ENCODE assay signal across 8 cellular contexts in genomic region chr17:64306850-64307463, GRCh38. TPM values are rescaled to one million over a fixed set of nuclear protein-coding genes. Genes with fewer than 3 reads are reported as not detected.
DNase-seq lines count a peak whose midpoint lies in the region; ATAC-seq and TF ChIP-seq lines count a peak whose summit lies in the region.

No MANE protein-coding gene starts in this region.

- no peak overlapping the region for H3K27ac Mint-ChIP-seq in activated CD8-positive, alpha-beta T cell treated with anti-CD3 and anti-CD28 coated beads, Interleukin-2, amount 10 ng/mL, durations not matched to agents 7 days and 5 days
- peak overlapping the region in 1 of 6 donors; percentile 59 for H3K27ac Mint-ChIP-seq in naive B cell
- no peak overlapping the region for H3K27ac Mint-ChIP-seq in stimulated activated effector memory CD8-positive, alpha-beta T cell treated with anti-CD3 and anti-CD28 coated beads, Interleukin-12 subunit alpha, Interleukin-12 subunit beta, amount 100 ng/mL, for 72 hours

- peak; percentile 87 for ATAC-seq in activated CD8-positive, alpha-beta T cell treated with anti-CD3 and anti-CD28 coated beads, Interleukin-2, amount 10 ng/mL, durations not matched to agents 7 days and 5 days
- ATAC-seq in naive B cell (ENCODE audit: low read depth in 2 of 2), result peak; percentile 46 to 60
- ATAC-seq in stimulated activated effector memory CD8-positive, alpha-beta T cell treated with anti-CD3 and anti-CD28 coated beads, Interleukin-12 subunit alpha, Interleukin-12 subunit beta, amount 100 ng/mL, for 72 hours, result no peak
- no peak for ATAC-seq in GM21390 (IDR thresholded peaks at IDR 0.05; ENCODE audit: unreplicated experiment)

- POLR2A ChIA-PET in activated CD8-positive, alpha-beta T cell treated with anti-CD3 and anti-CD28 coated beads, Interleukin-2, amount 10 ng/mL, durations not matched to agents 7 days and 5 days (lab: Charles Lee), result no interaction called here

- CTCF ChIA-PET in activated CD8-positive, alpha-beta T cell treated with anti-CD3 and anti-CD28 coated beads, Interleukin-2, amount 10 ng/mL, durations not matched to agents 7 days and 5 days (lab: Charles Lee), result interaction anchor here (0.6 to 6.2 kb wide), 9 partner anchors 10 to 190 kb away, joined by 3 to 92 read pairs (median 4); partner anchors contain the start of gene POLG2

- H3K4me3 Mint-ChIP-seq in activated CD8-positive, alpha-beta T cell treated with anti-CD3 and anti-CD28 coated beads, Interleukin-2, amount 10 ng/mL, durations not matched to agents 7 days and 5 days, result no peak overlapping the region
- no peak overlapping the region for H3K4me3 Mint-ChIP-seq in naive B cell
- H3K4me3 Mint-ChIP-seq in stimulated activated effector memory CD8-positive, alpha-beta T cell treated with anti-CD3 and anti-CD28 coated beads, Interleukin-12 subunit alpha, Interleukin-12 subunit beta, amount 100 ng/mL, for 72 hours, result no peak overlapping the region

- H3K36me3 Mint-ChIP-seq in activated CD8-positive, alpha-beta T cell treated with anti-CD3 and anti-CD28 coated beads, Interleukin-2, amount 10 ng/mL, durations not matched to agents 7 days and 5 days (ENCODE audit: low read depth), result no peaks in the 10 kb centered on the region
- H3K36me3 Mint-ChIP-seq in naive B cell, result no peaks in the 10 kb centered on the region
- H3K36me3 Mint-ChIP-seq in stimulated activated effector memory CD8-positive, alpha-beta T cell treated with anti-CD3 and anti-CD28 coated beads, Interleukin-12 subunit alpha, Interleukin-12 subunit beta, amount 100 ng/mL, for 72 hours, result no peaks in the 10 kb centered on the region

- peak; percentile 85 for TF ChIP-seq CTCF in epithelial cell of esophagus (IDR thresholded peaks at IDR 0.05; ENCODE audit: insufficient read depth, low read depth, low read length, missing control alignments)

- no peak overlapping the region for H3K4me3 ChIP-seq in epithelial cell of esophagus (ENCODE audit: low read length)

- H3K9me3 Mint-ChIP-seq in activated CD8-positive, alpha-beta T cell treated with anti-CD3 and anti-CD28 coated beads, Interleukin-2, amount 10 ng/mL, durations not matched to agents 7 days and 5 days (ENCODE audit: insufficient read depth), result no peaks in the 10 kb centered on the region
- H3K9me3 Mint-ChIP-seq in naive B cell, result no peaks in the 10 kb centered on the region
- H3K9me3 Mint-ChIP-seq in stimulated activated effector memory CD8-positive, alpha-beta T cell treated with anti-CD3 and anti-CD28 coated beads, Interleukin-12 subunit alpha, Interleukin-12 subunit beta, amount 100 ng/mL, for 72 hours, result no peaks in the 10 kb centered on the region

- H3K27me3 Mint-ChIP-seq in activated CD8-positive, alpha-beta T cell treated with anti-CD3 and anti-CD28 coated beads, Interleukin-2, amount 10 ng/mL, durations not matched to agents 7 days and 5 days (ENCODE audit: low read depth), result no peaks in the 10 kb centered on the region
- H3K27me3 Mint-ChIP-seq in naive B cell, result no peaks in the 10 kb centered on the region

- no peaks in the 10 kb centered on the region for H3K4me1 Mint-ChIP-seq in activated CD8-positive, alpha-beta T cell treated with anti-CD3 and anti-CD28 coated beads, Interleukin-2, amount 10 ng/mL, durations not matched to agents 7 days and 5 days (ENCODE audit: low read depth)
- peaks cover 0 to 4% (median 0%) of the 10 kb centered on the region in 3 donors for H3K4me1 Mint-ChIP-seq in naive B cell
- H3K4me1 Mint-ChIP-seq in stimulated activated effector memory CD8-positive, alpha-beta T cell treated with anti-CD3 and anti-CD28 coated beads, Interleukin-12 subunit alpha, Interleukin-12 subunit beta, amount 100 ng/mL, for 72 hours, result peaks cover 6% of the 10 kb centered on the region

- DNase-seq in AML-193 (lab: John Stamatoyannopoulos, UW) (peak; percentile 74), GOT3 (lab: John Stamatoyannopoulos, UW) (peak; percentile 15), NCI-H748 treated with DMSO at 0.1 percent for 48 hours (lab: John Stamatoyannopoulos, UW) (peak; percentile 31), epithelial cell of esophagus (ENCODE audit: low read depth) (peak; percentile 66), naive B cell (peak; percentile 60)
- peak; percentile 81 for DNase-seq in activated CD8-positive, alpha-beta T cell treated with anti-CD3 and anti-CD28 coated beads, Interleukin-2, amount 10 ng/mL, durations not matched to agents 7 days and 5 days
- peak; percentile 59 to 75 for DNase-seq in stimulated activated effector memory CD8-positive, alpha-beta T cell treated with anti-CD3 and anti-CD28 coated beads, Interleukin-12 subunit alpha, Interleukin-12 subunit beta, amount 100 ng/mL, for 72 hours (ENCODE audit: low spot score in 2 of 2)

RNA-seq across cellular contexts. Expression of gene TEX2, which starts 43.9 kb away (rescaled TPM):
- total RNA-seq in activated CD8-positive, alpha-beta T cell treated with anti-CD3 and anti-CD28 coated beads, Interleukin-2, amount 10 ng/mL, durations not matched to agents 7 days and 5 days, result 10 to 100 TPM; 16.1 to 16.2 TPM
- polyA plus RNA-seq in naive B cell (ENCODE audit: low read depth in 6 of 6), result 1 to 10 TPM; 1.1 to 5.2 (median 3.8) TPM

Comparison
In these comparisons a context has a peak if more than half of its experiments do, and no peak if none do; other contexts are left out.
1. DNase-seq: peak in every context shown above with its lines; median percentile 81 in activated CD8-positive, alpha-beta T cell treated with anti-CD3 and anti-CD28 coated beads, Interleukin-2, amount 10 ng/mL, durations not matched to agents 7 days and 5 days; 74 in AML-193; 67 in stimulated activated effector memory CD8-positive, alpha-beta T cell treated with anti-CD3 and anti-CD28 coated beads, Interleukin-12 subunit alpha, Interleukin-12 subunit beta, amount 100 ng/mL, for 72 hours; 66 in epithelial cell of esophagus; 60 in naive B cell; 31 in NCI-H748 treated with DMSO at 0.1 percent for 48 hours; 15 in GOT3.
2. ATAC-seq: peak in activated CD8-positive, alpha-beta T cell treated with anti-CD3 and anti-CD28 coated beads, Interleukin-2, amount 10 ng/mL, durations not matched to agents 7 days and 5 days (single experiment) and naive B cell (2 of 2); none in stimulated activated effector memory CD8-positive, alpha-beta T cell treated with anti-CD3 and anti-CD28 coated beads, Interleukin-12 subunit alpha, Interleukin-12 subunit beta, amount 100 ng/mL, for 72 hours (single experiment) and GM21390 (single experiment).